2 cellular contexts compared by ENCODE assay signal in the genomic region with DNA sequence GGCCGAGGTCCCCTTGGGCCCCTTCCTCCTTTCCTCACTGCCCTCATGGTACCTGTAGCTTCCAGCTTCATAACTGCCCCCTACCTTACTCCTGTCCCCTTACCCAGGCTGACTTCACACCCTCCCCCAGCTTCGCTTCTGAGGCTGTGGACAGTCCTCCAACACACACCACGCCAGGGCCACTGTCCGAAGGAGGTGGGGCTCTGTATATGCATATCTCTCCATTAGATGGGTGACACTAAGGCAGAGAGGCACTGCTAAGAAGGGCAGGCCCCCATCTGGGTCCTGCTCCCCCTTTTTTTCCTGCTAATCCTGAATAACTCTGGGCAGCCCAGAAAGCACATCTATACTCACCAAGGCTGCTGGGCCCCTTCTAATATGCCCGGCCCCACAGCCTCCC.
TF ChIP-seq lines count a peak whose summit lies in the region.

No MANE protein-coding gene starts in this region.

TF ChIP-seq in IMR-90, 13 proteins besides CTCF, POLR2A, EP300 and RAD21:
- TF ChIP-seq BHLHE40 (IDR thresholded peaks at IDR 0.05; ENCODE audit: low read depth, low read length) (no peak), MXI1 (IDR thresholded peaks at IDR 0.05; ENCODE audit: borderline replicate concordance, low read depth, low read length) (no peak), SMC3 (IDR thresholded peaks at IDR 0.05; ENCODE audit: low read depth, low read length) (no peak), CEBPB (IDR thresholded peaks at IDR 0.05; ENCODE audit: low read depth, low read length) (no peak), FOS (IDR thresholded peaks at IDR 0.05; ENCODE audit: low read depth, low read length) (no peak), MAFK (IDR thresholded peaks at IDR 0.05; ENCODE audit: low read depth, low read length) (no peak), RCOR1 (IDR thresholded peaks at IDR 0.05; ENCODE audit: insufficient replicate concordance, low read length) (no peak), MAZ (IDR thresholded peaks at IDR 0.05; ENCODE audit: borderline replicate concordance, low read depth, low read length) (no peak), RFX5 (IDR thresholded peaks at IDR 0.05; ENCODE audit: low read depth, low read length) (no peak), CHD1 (IDR thresholded peaks at IDR 0.05; ENCODE audit: low read depth, low read length) (no peak), NFE2L2 (IDR thresholded peaks at IDR 0.05; ENCODE audit: low read depth, low read length) (no peak)
- TF ChIP-seq, protein P1, sequence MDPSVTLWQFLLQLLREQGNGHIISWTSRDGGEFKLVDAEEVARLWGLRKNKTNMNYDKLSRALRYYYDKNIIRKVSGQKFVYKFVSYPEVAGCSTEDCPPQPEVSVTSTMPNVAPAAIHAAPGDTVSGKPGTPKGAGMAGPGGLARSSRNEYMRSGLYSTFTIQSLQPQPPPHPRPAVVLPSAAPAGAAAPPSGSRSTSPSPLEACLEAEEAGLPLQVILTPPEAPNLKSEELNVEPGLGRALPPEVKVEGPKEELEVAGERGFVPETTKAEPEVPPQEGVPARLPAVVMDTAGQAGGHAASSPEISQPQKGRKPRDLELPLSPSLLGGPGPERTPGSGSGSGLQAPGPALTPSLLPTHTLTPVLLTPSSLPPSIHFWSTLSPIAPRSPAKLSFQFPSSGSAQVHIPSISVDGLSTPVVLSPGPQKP (IDR thresholded peaks at IDR 0.05; ENCODE audit: borderline replicate concordance, low read depth, low read length) = no peak
- TF ChIP-seq, protein P2, sequence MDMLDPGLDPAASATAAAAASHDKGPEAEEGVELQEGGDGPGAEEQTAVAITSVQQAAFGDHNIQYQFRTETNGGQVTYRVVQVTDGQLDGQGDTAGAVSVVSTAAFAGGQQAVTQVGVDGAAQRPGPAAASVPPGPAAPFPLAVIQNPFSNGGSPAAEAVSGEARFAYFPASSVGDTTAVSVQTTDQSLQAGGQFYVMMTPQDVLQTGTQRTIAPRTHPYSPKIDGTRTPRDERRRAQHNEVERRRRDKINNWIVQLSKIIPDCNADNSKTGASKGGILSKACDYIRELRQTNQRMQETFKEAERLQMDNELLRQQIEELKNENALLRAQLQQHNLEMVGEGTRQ (IDR thresholded peaks at IDR 0.05; ENCODE audit: low read depth, low read length) = no peak
TF ChIP-seq in IMR-90: peak in this region for 0.

TF ChIP-seq in K562, 482 proteins besides CTCF, POLR2A, EP300 and RAD21:
- TF ChIP-seq EHMT2 (IDR thresholded peaks at IDR 0.05) (no peak), CREBBP (IDR thresholded peaks at IDR 0.05; ENCODE audit: low read depth, low read length) (no peak), ZNF830 (CRISPR knock-in tag; IDR thresholded peaks at IDR 0.05) (no peak), MTA1 (IDR thresholded peaks at IDR 0.05; ENCODE audit: borderline replicate concordance) (no peak), SMARCE1 (IDR thresholded peaks at IDR 0.05) (no peak), E2F3 (CRISPR knock-in tag; IDR thresholded peaks at IDR 0.05) (no peak), KDM4B (IDR thresholded peaks at IDR 0.05; ENCODE audit: borderline replicate concordance in 2 of 2, low read depth in 1 of 2) (no peak), CBX5 (IDR thresholded peaks at IDR 0.05; ENCODE audit: borderline replicate concordance, low read depth) (no peak)
